In the genomic region with DNA sequence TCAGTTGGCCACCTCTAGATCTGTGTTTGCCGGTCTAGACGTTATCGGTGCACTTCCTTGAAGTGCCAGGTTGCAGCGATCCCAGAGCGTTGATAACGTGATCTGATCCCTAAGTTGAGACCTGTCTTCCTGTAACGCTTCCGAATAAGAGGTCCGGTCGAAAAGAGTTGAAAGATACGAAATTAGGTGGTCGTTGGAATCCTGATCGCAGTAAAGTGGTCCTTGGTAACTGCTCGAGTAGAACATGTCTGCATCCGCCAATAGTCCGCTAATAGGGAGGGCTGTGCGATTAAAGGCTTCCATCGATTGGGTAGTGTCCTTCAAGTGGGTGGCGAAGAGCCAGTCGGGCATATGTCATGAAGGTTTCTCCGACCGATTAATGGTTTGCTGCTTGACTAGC, we compare ENCODE assay signal across 9 cellular contexts. TPM values are rescaled to one million over a fixed set of nuclear protein-coding genes. Genes with fewer than 3 reads are reported as not detected.
DNase-seq lines count a peak whose midpoint lies in the region; ATAC-seq, FAIRE-seq and TF ChIP-seq lines count a peak whose summit lies in the region.
"Had no signal": no experiment of that assay in that cellular context is flagged by ENCODE, and none has a peak within 500 bp of the region (broad histone marks: within the 10 kb centered on the region; RNA-seq: fewer than 3 reads in every experiment).

No MANE protein-coding gene starts in this region.

- H3K9ac ChIP-seq in BLaER1 treated with 17β-estradiol and CSF1 and Interleukin-3, amounts not matched to agents 10 nM and 100 nM: 0 out of 22 replicates have a peak overlapping the region, but pooled peaks of 2 of the 11 experiments have one; percentile 3 to 12

- POLR2A ChIA-PET in naive thymus-derived CD8-positive, alpha-beta T cell (lab: Charles Lee): interaction anchor here (0.9 kb wide), 1 partner anchor 14 kb away, joined by 3 read pairs; no protein-coding TSS in a partner anchor

- 76 to 80% methylated on average over 22 of the region's 22 CpGs for WGBS in body of pancreas, 2 donors
- 90% methylated on average over 22 of the region's 22 CpGs for WGBS in prostate gland

- peak; percentile 58 for FAIRE-seq in HTR-8/SVneo (lab: Jason Lieb, UNC)

- peak overlapping the region; percentile 35 to 94 (median 81); a peak in 19 of 22 replicates for H3K4me2 ChIP-seq in BLaER1 treated with 17β-estradiol and CSF1 and Interleukin-3, amounts not matched to agents 10 nM and 100 nM

- H3K9me3 Mint-ChIP-seq in naive thymus-derived CD8-positive, alpha-beta T cell: peaks cover 0 to 4% (median 0%) of the 10 kb centered on the region in 9 donors

- peaks cover 0 to 6% (median 0%) of the 10 kb centered on the region in 5 donors for H3K27me3 Mint-ChIP-seq in naive thymus-derived CD8-positive, alpha-beta T cell

- peaks cover 37 to 83% (median 77%) of the 10 kb centered on the region in 4 donors for H3K4me1 Mint-ChIP-seq in naive thymus-derived CD8-positive, alpha-beta T cell

- no peak for DNase-seq in HTR-8/SVneo (ENCODE audit: insufficient read length, low spot score)
- peak; percentile 29 to 45 (median 36) for DNase-seq in body of pancreas
- peak in 1 of 10 donors; percentile 10 for DNase-seq in naive thymus-derived CD8-positive, alpha-beta T cell
- no peak for DNase-seq in prostate gland (ENCODE audit: low spot score)
- DNase-seq in LoVo (ENCODE audit: low spot score): no peak
- no peak for DNase-seq in NCI-H524 treated with DMSO at 0.1 percent for 48 hours (lab: John Stamatoyannopoulos, UW)
- DNase-seq in ureter (ENCODE audit: low spot score): no peak

- ATAC-seq in body of pancreas: no peak
- no peak for ATAC-seq in naive thymus-derived CD8-positive, alpha-beta T cell

- H3K36me3 Mint-ChIP-seq in naive thymus-derived CD8-positive, alpha-beta T cell: peaks cover 26 to 74% (median 58%) of the 10 kb centered on the region in 3 donors

- H3K9me3 ChIP-seq in BLaER1 treated with 17β-estradiol and CSF1 and Interleukin-3, amounts not matched to agents 10 nM and 100 nM (replicated peaks in 1 of 11): peaks cover 0 to 16% (median under 1%) of the 10 kb centered on the region in 11 experiments; a peak in 8 of 22 replicates
- H3K9me3 ChIP-seq in body of pancreas (no peaks in the 10 kb centered on the region), prostate gland (no peaks in the 10 kb centered on the region)

- peak overlapping the region; percentile 33 to 99 (median 62) for H3K4me3 Mint-ChIP-seq in naive thymus-derived CD8-positive, alpha-beta T cell

- H3K36me3 ChIP-seq in BLaER1 treated with 17β-estradiol and CSF1 and Interleukin-3, amounts not matched to agents 10 nM and 100 nM: peaks cover 68 to 70% (median 69%) of the 10 kb centered on the region in 11 experiments
- H3K36me3 ChIP-seq in body of pancreas (replicated peaks in 1 of 2; ENCODE audit: insufficient read depth in 1 of 2, low read depth in 2 of 2) (peaks cover 14 to 44% of the 10 kb centered on the region in 2 donors), prostate gland (peaks cover 0 to 16% of the 10 kb centered on the region in 2 donors)

- peaks cover 53 to 71% (median 70%) of the 10 kb centered on the region in 11 experiments for H4K20me1 ChIP-seq in BLaER1 treated with 17β-estradiol and CSF1 and Interleukin-3, amounts not matched to agents 10 nM and 100 nM

- peak overlapping the region in 5 of 10 experiments; percentile 14 to 88 (median 27); a peak in 7 of 20 replicates for H3K4me3 ChIP-seq in BLaER1 treated with 17β-estradiol and CSF1 and Interleukin-3, amounts not matched to agents 10 nM and 100 nM
- H3K4me3 ChIP-seq in body of pancreas: no peak overlapping the region
- peak overlapping the region in 1 of 2 donors; percentile 80 for H3K4me3 ChIP-seq in prostate gland

- intact Hi-C loops in body of pancreas (cut with DNase I) (no loop called here), prostate gland (cut with DNase I) (no loop called here)

- TF ChIP-seq CTCF in body of pancreas (IDR thresholded peaks at IDR 0.05): no peak
- TF ChIP-seq CTCF in prostate gland (IDR thresholded peaks at IDR 0.05): no peak

- no peak for TF ChIP-seq POLR2A in body of pancreas (IDR thresholded peaks at IDR 0.05)
- TF ChIP-seq POLR2A in prostate gland (IDR thresholded peaks at IDR 0.05): no peak

- no peak overlapping the region for H3K27ac ChIP-seq in BLaER1 treated with 17β-estradiol and CSF1 and Interleukin-3, amounts not matched to agents 10 nM and 100 nM
- no peak overlapping the region for H3K27ac ChIP-seq in body of pancreas
- H3K27ac ChIP-seq in prostate gland: no peak overlapping the region

- H3K27me3 ChIP-seq in BLaER1 treated with 17β-estradiol and CSF1 and Interleukin-3, amounts not matched to agents 10 nM and 100 nM: no peaks in the 10 kb centered on the region
- H3K27me3 ChIP-seq in body of pancreas (no peaks in the 10 kb centered on the region), prostate gland (replicated peaks; ENCODE audit: insufficient read depth) (no peaks in the 10 kb centered on the region)

- peaks cover 26 to 51% (median 32%) of the 10 kb centered on the region in 10 experiments for H3K4me1 ChIP-seq in BLaER1 treated with 17β-estradiol and CSF1 and Interleukin-3, amounts not matched to agents 10 nM and 100 nM
- H3K4me1 ChIP-seq in body of pancreas: peaks cover 46% of the 10 kb centered on the region
- no peaks in the 10 kb centered on the region for H3K4me1 ChIP-seq in prostate gland (replicated peaks)

- peak overlapping the region in 8 of 10 donors; percentile 27 to 100 (median 86) for H3K27ac Mint-ChIP-seq in naive thymus-derived CD8-positive, alpha-beta T cell

RNA-seq across cellular contexts. Expression of gene SRSF5, which starts 2.7 kb away (rescaled TPM):
- total RNA-seq in body of pancreas (100 to 1,000 TPM; 198 to 230 TPM), prostate gland (100 to 1,000 TPM; 206 to 338 TPM), ureter (377 TPM)
- total RNA-seq in naive thymus-derived CD8-positive, alpha-beta T cell: 1,000 to 10,000 TPM; 1,187 to 1,211 TPM
- polyA plus RNA-seq in naive thymus-derived CD8-positive, alpha-beta T cell: 1,000 to 10,000 TPM; 1,279 to 1,496 (median 1,446) TPM

RNA-seq across cellular contexts. Expression of gene SLC10A1, which starts 27.4 kb away (rescaled TPM):
- total RNA-seq in body of pancreas: not detected
- total RNA-seq in naive thymus-derived CD8-positive, alpha-beta T cell: not detected
- under 1 TPM in 1 of 3 donors, not detected in 2; 0.20 TPM for polyA plus RNA-seq in naive thymus-derived CD8-positive, alpha-beta T cell
- total RNA-seq in prostate gland: not detected
- 0.23 TPM for total RNA-seq in ureter
- total RNA-seq: temporal lobe had no signal

Comparison
In these comparisons a context has a peak if more than half of its experiments do, and no peak if none do; other contexts are left out.
1. DNase-seq: peak in body of pancreas (4 of 4); none in HTR-8/SVneo (single experiment), prostate gland (single experiment), LoVo (single experiment), NCI-H524 treated with DMSO at 0.1 percent for 48 hours (single experiment) and ureter (single experiment).